ENCODE assay signal across 14 cellular contexts in the genomic region with DNA sequence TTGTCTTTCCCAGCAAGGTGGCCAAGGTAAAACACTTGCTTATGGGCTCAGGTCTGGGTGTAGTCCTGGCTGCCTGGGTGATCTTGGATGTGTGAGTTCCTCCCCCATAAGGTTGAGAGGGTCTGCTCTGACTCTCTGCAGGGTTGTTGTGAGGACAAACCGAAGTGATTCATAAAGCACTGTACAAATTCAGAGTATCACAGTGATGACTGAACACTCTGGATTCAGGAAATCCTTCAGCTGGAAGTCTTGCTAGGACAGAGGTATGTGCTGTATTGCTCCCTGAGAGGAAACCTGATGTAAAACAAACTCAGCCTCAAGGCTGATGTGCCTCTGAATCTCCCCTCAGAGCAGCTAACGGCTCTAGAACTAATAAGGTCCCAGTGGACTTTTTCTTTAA.
DNase-seq lines count a peak whose midpoint lies in the region; ATAC-seq and TF ChIP-seq lines count a peak whose summit lies in the region.
"Had no signal": no experiment of that assay in that cellular context is flagged by ENCODE, and none has a peak within 500 bp of the region (broad histone marks: within the 10 kb centered on the region; RNA-seq: fewer than 3 reads in every experiment).

No MANE protein-coding gene starts in this region.

- no peak for TF ChIP-seq CTCF in fibroblast of villous mesenchyme (IDR thresholded peaks at IDR 0.05; ENCODE audit: insufficient read depth, low read depth, low read length)
- TF ChIP-seq CTCF in sigmoid colon (IDR thresholded peaks at IDR 0.05), result no peak

- H3K4me3 ChIP-seq in fibroblast of villous mesenchyme (ENCODE audit: low read depth, low read length), result no peak overlapping the region
- no peak overlapping the region for H3K4me3 ChIP-seq in sigmoid colon
- H3K4me3 ChIP-seq in CD8-positive, alpha-beta memory T cell (ENCODE audit: low read length), result no peak overlapping the region
- H3K4me3 ChIP-seq: GM12878, HAP-1 had no signal

- POLR2A ChIA-PET in CD8-positive, alpha-beta memory T cell (lab: Charles Lee), result no interaction called here

- no peak for TF ChIP-seq EP300 in sigmoid colon (IDR thresholded peaks at IDR 0.05)

- peak overlapping the region in 3 of 4 donors; percentile 14 to 68 (median 24) for H3K27ac ChIP-seq in sigmoid colon
- H3K27ac ChIP-seq in CD8-positive, alpha-beta memory T cell (ENCODE audit: low read depth, low read length), result no peak overlapping the region

- H3K36me3 Mint-ChIP-seq in CD8-positive, alpha-beta memory T cell, result no peaks in the 10 kb centered on the region
- H3K36me3 Mint-ChIP-seq: naive thymus-derived CD8-positive, alpha-beta T cell had no signal

- DNase-seq in ELR (ENCODE audit: low read depth), result peak; percentile 90
- DNase-seq in fibroblast of villous mesenchyme (ENCODE audit: low read depth), result peak; percentile 51
- no peak for DNase-seq in sigmoid colon
- no peak for DNase-seq in CD8-positive, alpha-beta memory T cell
- no peak for DNase-seq in NCI-H1694 treated with DMSO at 0.1 percent for 48 hours (lab: John Stamatoyannopoulos, UW)
- DNase-seq: activated naive CD4-positive, alpha-beta T cell treated with anti-CD3 and anti-CD28 coated beads for 36 hours; effector memory CD4-positive, alpha-beta T cell; naive thymus-derived CD8-positive, alpha-beta T cell; NCI-H1930 had no signal

- CTCF ChIA-PET in CD8-positive, alpha-beta memory T cell (lab: Charles Lee), result no interaction called here

- TF ChIP-seq POLR2A in sigmoid colon (IDR thresholded peaks at IDR 0.05), result no peak

- no peaks in the 10 kb centered on the region for H3K9me3 Mint-ChIP-seq in CD8-positive, alpha-beta memory T cell
- H3K9me3 Mint-ChIP-seq: activated naive CD4-positive, alpha-beta T cell treated with anti-CD3 and anti-CD28 coated beads for 36 hours; naive thymus-derived CD8-positive, alpha-beta T cell had no signal

- H3K27me3 Mint-ChIP-seq in CD8-positive, alpha-beta memory T cell, result peaks cover 2 to 15% of the 10 kb centered on the region in 2 donors

- H3K27ac Mint-ChIP-seq in CD8-positive, alpha-beta memory T cell, result no peak overlapping the region
- H3K27ac Mint-ChIP-seq: activated naive CD4-positive, alpha-beta T cell treated with anti-CD3 and anti-CD28 coated beads for 36 hours had no signal

- H3K9me3 ChIP-seq in sigmoid colon, result peaks cover 0 to 6% (median 0%) of the 10 kb centered on the region in 4 donors
- no peaks in the 10 kb centered on the region for H3K9me3 ChIP-seq in CD8-positive, alpha-beta memory T cell (ENCODE audit: low read length)
- H3K9me3 ChIP-seq: HAP-1 had no signal

- peaks cover 2 to 60% (median 45%) of the 10 kb centered on the region in 4 donors for H3K4me1 ChIP-seq in sigmoid colon
- H3K4me1 ChIP-seq in CD8-positive, alpha-beta memory T cell (ENCODE audit: insufficient read depth, low read length), result no peaks in the 10 kb centered on the region

- 76 to 85% methylated on average over 2 of the region's 2 CpGs for WGBS in sigmoid colon, 2 donors

- H3K4me3 Mint-ChIP-seq in CD8-positive, alpha-beta memory T cell, result no peak overlapping the region
- H3K4me3 Mint-ChIP-seq: activated naive CD4-positive, alpha-beta T cell treated with anti-CD3 and anti-CD28 coated beads for 36 hours; naive thymus-derived CD8-positive, alpha-beta T cell had no signal

- H3K4me1 Mint-ChIP-seq in CD8-positive, alpha-beta memory T cell, result no peaks in the 10 kb centered on the region

- intact Hi-C loops in sigmoid colon (cut with DNase I), result no loop called here

- no peaks in the 10 kb centered on the region for H3K36me3 ChIP-seq in sigmoid colon
- no peaks in the 10 kb centered on the region for H3K36me3 ChIP-seq in CD8-positive, alpha-beta memory T cell (ENCODE audit: insufficient read depth, low read length)
- H3K36me3 ChIP-seq: HAP-1 had no signal

- ATAC-seq in SK-N-SH treated with all-trans-retinoic acid at 6 μM for 48 hours (peak; percentile 71), HG03378 (IDR thresholded peaks at IDR 0.05; ENCODE audit: unreplicated experiment) (no peak), HG02610 (IDR thresholded peaks at IDR 0.05; ENCODE audit: unreplicated experiment) (no peak)
- ATAC-seq: GM12878; naive thymus-derived CD8-positive, alpha-beta T cell had no signal

- H3K27me3 ChIP-seq in sigmoid colon, result no peaks in the 10 kb centered on the region
- no peaks in the 10 kb centered on the region for H3K27me3 ChIP-seq in CD8-positive, alpha-beta memory T cell (ENCODE audit: insufficient read depth, low read length, poor library complexity, severe bottlenecking)

TF ChIP-seq in SK-N-SH treated with all-trans-retinoic acid at 6 μM for 48 hours, 23 proteins besides CTCF, POLR2A, EP300 and RAD21:
- TF ChIP-seq ZNF565 (CRISPR knock-in tag; conservative IDR thresholded peaks at IDR 0.05; ENCODE audit: low read depth) (no peak), PPARA (CRISPR knock-in tag; IDR thresholded peaks at IDR 0.05; ENCODE audit: borderline replicate concordance) (no peak), ZNF70 (CRISPR knock-in tag; IDR thresholded peaks at IDR 0.05) (no peak), ZFP30 (CRISPR knock-in tag; IDR thresholded peaks at IDR 0.05) (no peak), GLIS3 (CRISPR knock-in tag; IDR thresholded peaks at IDR 0.05) (no peak)
- TF ChIP-seq, protein P1, sequence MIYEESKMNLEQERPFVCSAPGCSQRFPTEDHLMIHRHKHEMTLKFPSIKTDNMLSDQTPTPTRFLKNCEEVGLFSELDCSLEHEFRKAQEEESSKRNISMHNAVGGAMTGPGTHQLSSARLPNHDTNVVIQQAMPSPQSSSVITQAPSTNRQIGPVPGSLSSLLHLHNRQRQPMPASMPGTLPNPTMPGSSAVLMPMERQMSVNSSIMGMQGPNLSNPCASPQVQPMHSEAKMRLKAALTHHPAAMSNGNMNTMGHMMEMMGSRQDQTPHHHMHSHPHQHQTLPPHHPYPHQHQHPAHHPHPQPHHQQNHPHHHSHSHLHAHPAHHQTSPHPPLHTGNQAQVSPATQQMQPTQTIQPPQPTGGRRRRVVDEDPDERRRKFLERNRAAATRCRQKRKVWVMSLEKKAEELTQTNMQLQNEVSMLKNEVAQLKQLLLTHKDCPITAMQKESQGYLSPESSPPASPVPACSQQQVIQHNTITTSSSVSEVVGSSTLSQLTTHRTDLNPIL (CRISPR knock-in tag; IDR thresholded peaks at IDR 0.05; ENCODE audit: low read depth), result no peak

Comparison
In these comparisons a context has a peak if more than half of its experiments do, and no peak if none do; other contexts are left out.
1. DNase-seq: peak in ELR (single experiment) and fibroblast of villous mesenchyme (single experiment); none in sigmoid colon (single experiment), CD8-positive, alpha-beta memory T cell (0 of 5) and NCI-H1694 treated with DMSO at 0.1 percent for 48 hours (single experiment).